In genomic region chr6:144095134-144096002, GRCh38 we compare ENCODE assay signal across 8 cellular contexts. TPM values are rescaled to one million over a fixed set of nuclear protein-coding genes. Genes with fewer than 3 reads are reported as not detected.
DNase-seq lines count a peak whose midpoint lies in the region; ATAC-seq, FAIRE-seq and TF ChIP-seq lines count a peak whose summit lies in the region.

Gene SF3B5 (minus strand): TSS chr6:144095573. CDS start chr6:144095497, 76 bp downstream.

- WGBS in right cardiac atrium = under 1% methylated on average over 60 of the region's 60 CpGs

- H3K27me3 ChIP-seq in astrocyte (ENCODE audit: insufficient read depth, low read length) = peaks cover 2% of the 10 kb centered on the region
- H3K27me3 ChIP-seq in right cardiac atrium (ENCODE audit: control insufficient read depth, insufficient read depth) = no peaks in the 10 kb centered on the region
- H3K27me3 ChIP-seq in uterus = no peaks in the 10 kb centered on the region

- H3K4me3 ChIP-seq in astrocyte (ENCODE audit: insufficient read depth, low read depth, low read length) = peak within 1 kb of the TSS; percentile 98
- H3K4me3 ChIP-seq in right cardiac atrium (ENCODE audit: low read length) = peak within 1 kb of the TSS; percentile 74
- peak within 1 kb of the TSS; percentile 78 to 88 for H3K4me3 ChIP-seq in uterus

- peak; percentile 59 for FAIRE-seq in astrocyte (lab: Jason Lieb, UNC)

- peaks cover 4% of the 10 kb centered on the region for H3K27me3 Mint-ChIP-seq in astrocyte (ENCODE audit: low read depth, unreplicated experiment)

- peak within 1 kb of the TSS; percentile 98 for H2AFZ ChIP-seq in astrocyte (ENCODE audit: low read depth, low read length)

- peak; percentile 96 for ATAC-seq in GM18505 (IDR thresholded peaks at IDR 0.05; ENCODE audit: unreplicated experiment)
- peak; percentile 91 for ATAC-seq in HG02973 (IDR thresholded peaks at IDR 0.05; ENCODE audit: unreplicated experiment)
- ATAC-seq in right cardiac atrium = peak; percentile 100

- H3K4me1 ChIP-seq in astrocyte (ENCODE audit: insufficient read depth, low read length) = peaks cover 8% of the 10 kb centered on the region
- H3K4me1 ChIP-seq in right cardiac atrium (ENCODE audit: control insufficient read depth, insufficient read depth, low read length) = peaks cover 5% of the 10 kb centered on the region
- no peaks in the 10 kb centered on the region for H3K4me1 ChIP-seq in uterus

- no peaks in the 10 kb centered on the region for H3K36me3 ChIP-seq in astrocyte (ENCODE audit: insufficient read depth, low read length)
- H3K36me3 ChIP-seq in uterus = no peaks in the 10 kb centered on the region

- intact Hi-C loops in right cardiac atrium (cut with DNase I) = no loop called here
- intact Hi-C loops in uterus (cut with DNase I; ENCODE audit: low total_unique reads) = no loop called here

- H3K4me1 Mint-ChIP-seq in astrocyte (ENCODE audit: low read depth, unreplicated experiment) = peaks cover 7% of the 10 kb centered on the region

- DNase-seq in NCI-H2029 (lab: John Stamatoyannopoulos, UW) (peak; percentile 96), T-helper 22 cell (ENCODE audit: low read depth) (peak; percentile 98), astrocyte (ENCODE audit: low read depth) (peak; percentile 99), right cardiac atrium (peak; percentile 98 to 100 (median 99)), pulmonary artery endothelial cell (ENCODE audit: low read depth, low spot score) (peak; percentile 99), uterus (peak; percentile 97 to 99)

- peaks cover 1% of the 10 kb centered on the region for H3K36me3 Mint-ChIP-seq in astrocyte (ENCODE audit: low read depth, unreplicated experiment)

- H3K9me3 Mint-ChIP-seq in astrocyte (ENCODE audit: unreplicated experiment) = no peaks in the 10 kb centered on the region

- peaks cover 10% of the 10 kb centered on the region for H4K20me1 ChIP-seq in astrocyte (ENCODE audit: insufficient read depth, low read length)

- peak within 1 kb of the TSS; percentile 99 for H3K4me3 Mint-ChIP-seq in astrocyte (ENCODE audit: unreplicated experiment)

- H3K27ac ChIP-seq in astrocyte (ENCODE audit: low read depth, low read length) (peak within 1 kb of the TSS; percentile 89), right cardiac atrium (ENCODE audit: low read length) (peak within 1 kb of the TSS; percentile 77), uterus (peak within 1 kb of the TSS; percentile 77 to 80)

- H3K9me3 ChIP-seq in astrocyte (ENCODE audit: insufficient read depth, low read depth, low read length) = no peaks in the 10 kb centered on the region
- no peaks in the 10 kb centered on the region for H3K9me3 ChIP-seq in right cardiac atrium (ENCODE audit: control insufficient read depth, low read length)
- no peaks in the 10 kb centered on the region for H3K9me3 ChIP-seq in uterus

- TF ChIP-seq CTCF in astrocyte (IDR thresholded peaks at IDR 0.05; ENCODE audit: insufficient read depth, low read depth, low read length) (no peak), uterus (IDR thresholded peaks at IDR 0.05) (peak in 2 of 4 experiments; percentile 10 to 33)

- TF ChIP-seq POLR2A in GM18505 (IDR thresholded peaks at IDR 0.05; ENCODE audit: borderline replicate concordance, extremely low read depth, insufficient read depth, insufficient read length) = peak; percentile 91
- peak; percentile 25 to 76 for TF ChIP-seq POLR2A in uterus (IDR thresholded peaks at IDR 0.05)

- peaks cover 21% of the 10 kb centered on the region for H3K79me2 ChIP-seq in astrocyte (ENCODE audit: insufficient read depth, low read length)

- peak within 1 kb of the TSS; percentile 97 for H3K4me2 ChIP-seq in astrocyte (ENCODE audit: low read length)

- peak within 1 kb of the TSS; percentile 92 for H3K9ac ChIP-seq in astrocyte (ENCODE audit: low read length)

- peak within 1 kb of the TSS; percentile 97 for H3K27ac Mint-ChIP-seq in astrocyte (ENCODE audit: unreplicated experiment)

RNA-seq across cellular contexts. Expression of gene SF3B5, which starts in this region (rescaled TPM):
- 123 and 129 TPM in 2 replicates for total RNA-seq in astrocyte
- total RNA-seq in right cardiac atrium = 100 to 1,000 TPM; 108 to 134 (median 119) TPM
- 173 TPM for polyA plus RNA-seq in right cardiac atrium
- 91.2 and 133 TPM in 2 replicates for total RNA-seq in pulmonary artery endothelial cell
- 100 to 1,000 TPM in 2 of 4 donors, 10 to 100 TPM in 2; 46.6 to 166 (median 97.2) TPM for total RNA-seq in uterus

Comparison
In these comparisons a context has a peak if more than half of its experiments do, and no peak if none do; other contexts are left out.
1. Peak in every context shown above with its lines: DNase-seq, ATAC-seq, H3K4me3 ChIP-seq and H3K27ac ChIP-seq.